28 cellular contexts compared by ENCODE assay signal in genomic region chr19:2557093-2557440, GRCh38.
DNase-seq lines count a peak whose midpoint lies in the region; ATAC-seq, FAIRE-seq and TF ChIP-seq lines count a peak whose summit lies in the region.
"Had no signal": no experiment of that assay in that cellular context is flagged by ENCODE, and none has a peak within 500 bp of the region (broad histone marks: within the 10 kb centered on the region; RNA-seq: fewer than 3 reads in every experiment).

No MANE protein-coding gene starts in this region.

- POLR2A ChIA-PET in Caco-2 (lab: Charles Lee) = interaction anchor here (0.5 to 1.5 kb wide), 3 partner anchors 15 to 81 kb away, joined by 3 to 4 read pairs (median 4); partner anchors contain the start of gene GADD45B
- POLR2A ChIA-PET in H1 (lab: Charles Lee; ENCODE audit: partially characterized antibody) = interaction anchor here (0.7 to 2.7 kb wide), 5 partner anchors 13 to 119 kb away, joined by 3 to 12 read pairs (median 4); partner anchors contain the start of gene GADD45B

- no peaks in the 10 kb centered on the region for H3K27me3 Mint-ChIP-seq in Caco-2 (ENCODE audit: insufficient read depth, unreplicated experiment)
- H3K27me3 Mint-ChIP-seq: activated CD4-positive, alpha-beta T cell treated with anti-CD3 and anti-CD28 coated beads, Interleukin-2, amount 10 ng/mL, durations not matched to agents 7 days and 5 days; CD4-positive, CD25-positive, alpha-beta regulatory T cell had no signal

- TF ChIP-seq CTCF in Caco-2 (IDR thresholded peaks at IDR 0.05; ENCODE audit: insufficient read depth in 1 of 2, low read depth in 1 of 2, low read length in 1 of 2, severe bottlenecking in 1 of 2, unreplicated experiment in 1 of 2) = no peak
- TF ChIP-seq CTCF in H1 (IDR thresholded peaks at IDR 0.05; ENCODE audit: control extremely low read depth in 1 of 3, insufficient read depth in 1 of 3, low read depth in 1 of 3, low read length in 3 of 3) = no peak

- H3K4me3 Mint-ChIP-seq in Caco-2 (ENCODE audit: unreplicated experiment) = no peak overlapping the region
- H3K4me3 Mint-ChIP-seq: activated CD4-positive, alpha-beta T cell treated with anti-CD3 and anti-CD28 coated beads, Interleukin-2, amount 10 ng/mL, durations not matched to agents 7 days and 5 days had no signal

- H2BK15ac ChIP-seq in H1 (ENCODE audit: low read length) (peak overlapping the region; percentile 53; the same call in 1 of the 2 replicates), neuronal stem cell (ENCODE audit: low read length) (no peak overlapping the region)

- H3K4me3 ChIP-seq in BLaER1 = no peak overlapping the region
- no peak overlapping the region for H3K4me3 ChIP-seq in Caco-2 (ENCODE audit: low read depth, low read length)
- no peak overlapping the region for H3K4me3 ChIP-seq in H1 (ENCODE audit: extremely low read depth in 1 of 4, insufficient read depth in 2 of 4, low read depth in 3 of 4, low read length in 4 of 4)
- H3K4me3 ChIP-seq in neuronal stem cell (ENCODE audit: low read length in 2 of 2) = peak overlapping the region in 1 of 2 donors; percentile 70
- H3K4me3 ChIP-seq: ascending aorta, ovary, right atrium auricular region had no signal

- H2BK20ac ChIP-seq in H1 (ENCODE audit: low read length) = 0 out of 2 replicates have a peak overlapping the region, but pooled peaks have one; percentile 40

- peak overlapping the region; percentile 58 for H3K4me2 ChIP-seq in BLaER1
- H3K4me2 ChIP-seq in H1 (ENCODE audit: insufficient read depth in 1 of 2, low read depth in 2 of 2, low read length in 2 of 2) = no peak overlapping the region
- no peak overlapping the region for H3K4me2 ChIP-seq in neuronal stem cell (ENCODE audit: insufficient read depth, low read length, poor library complexity, severe bottlenecking)

- no peak overlapping the region; the same call in 1 of the 2 replicates for H4K8ac ChIP-seq in H1 (ENCODE audit: extremely low read depth, insufficient read depth, low read length)
- H4K8ac ChIP-seq in neuronal stem cell (ENCODE audit: low read depth, low read length) = peak overlapping the region; percentile 83

- H3K4me1 Mint-ChIP-seq in Caco-2 (ENCODE audit: low read depth, unreplicated experiment) = peaks cover 9% of the 10 kb centered on the region

- no peak for TF ChIP-seq RAD21 in H1 (IDR thresholded peaks at IDR 0.05 in 1 of 2, conservative IDR thresholded peaks at IDR 0.05 in 1 of 2; ENCODE audit: low read depth in 2 of 2, low read length in 2 of 2)

- H2BK12ac ChIP-seq in H1 (ENCODE audit: low read depth, low read length) = peak overlapping the region; percentile 90; the same call in 1 of the 2 replicates
- H2BK12ac ChIP-seq in neuronal stem cell (ENCODE audit: low read length) = peak overlapping the region; percentile 64

- H3K27me3 ChIP-seq in BLaER1 (no peaks in the 10 kb centered on the region), Caco-2 (replicated peaks; ENCODE audit: control insufficient read depth, insufficient read depth, low read length) (no peaks in the 10 kb centered on the region), H1 (replicated peaks in 1 of 4; ENCODE audit: control insufficient read depth in 3 of 4, extremely low read depth in 1 of 4, insufficient read depth in 3 of 4, low read length in 3 of 4) (no peaks in the 10 kb centered on the region), neuronal stem cell (ENCODE audit: control insufficient read depth in 3 of 3, insufficient read depth in 3 of 3, low read depth in 1 of 3, low read length in 3 of 3) (peaks cover 0 to 2% (median 0%) of the 10 kb centered on the region in 3 experiments)
- H3K27me3 ChIP-seq: ascending aorta, ovary, right atrium auricular region had no signal

- H3K79me1 ChIP-seq in H1 (ENCODE audit: low read depth, low read length) (no peaks in the 10 kb centered on the region), neuronal stem cell (ENCODE audit: low read depth, low read length) (no peaks in the 10 kb centered on the region)

- TF ChIP-seq EP300 in H1 (IDR thresholded peaks at IDR 0.05; ENCODE audit: borderline replicate concordance in 1 of 2, low read depth in 2 of 2, low read length in 2 of 2) = no peak

- H4K91ac ChIP-seq in H1 (replicated peaks; ENCODE audit: insufficient read length, low read length) (peak overlapping the region; percentile 68), neuronal stem cell (ENCODE audit: low read depth, low read length, poor library complexity) (peak overlapping the region; percentile 82)

- no peaks in the 10 kb centered on the region; the same call in 1 of the 2 replicates for H3K23me2 ChIP-seq in H1 (ENCODE audit: low read depth, low read length)

- no peak overlapping the region for H3K56ac ChIP-seq in H1 (replicated peaks; ENCODE audit: insufficient read length, low read depth, low read length)

- intact Hi-C loops in Caco-2 (cut with micrococcal nuclease; ENCODE audit: unreplicated experiment) = no loop called here

- 90% methylated on average over 17 of the region's 17 CpGs; no CpG with 5 or more reads in 1 of the 2 experiments for WGBS in H1 (ENCODE audit: extremely low coverage in 1 of 2, insufficient coverage in 1 of 2, insufficient read length in 1 of 2, insufficient replicate concordance in 2 of 2, low coverage in 1 of 2, low lambda C conversion rate in 2 of 2, missing lambda C conversion rate in 1 of 2), 2 experiments
- no CpG with 5 or more reads among the region's 17 CpGs for WGBS in neuronal stem cell (ENCODE audit: extremely low coverage in 2 of 2, insufficient read length in 2 of 2, insufficient replicate concordance in 1 of 2), 2 donors

- H2BK5ac ChIP-seq in H1 (ENCODE audit: low read depth, low read length) = peak overlapping the region; percentile 85; the same call in 1 of the 2 replicates
- H2BK5ac ChIP-seq in neuronal stem cell (ENCODE audit: low read length) = peak overlapping the region; percentile 54

- no peak overlapping the region for H3K14ac ChIP-seq in H1 (ENCODE audit: insufficient read length)
- peak overlapping the region; percentile 58 for H3K14ac ChIP-seq in neuronal stem cell (ENCODE audit: low read length)

- H3K4ac ChIP-seq in H1 (replicated peaks; ENCODE audit: insufficient read length, low read depth, low read length) = peak overlapping the region; percentile 80
- no peak overlapping the region for H3K4ac ChIP-seq in neuronal stem cell (ENCODE audit: low read length)

- H3K27ac ChIP-seq in BLaER1 (no peak overlapping the region), H1 (ENCODE audit: low read depth, low read length) (no peak overlapping the region), neuronal stem cell (replicated peaks; ENCODE audit: low read length) (peak overlapping the region; percentile 35)
- H3K27ac ChIP-seq: ascending aorta, ovary, right atrium auricular region had no signal

- H3K9me3 ChIP-seq in BLaER1 (no peaks in the 10 kb centered on the region), Caco-2 (no peaks in the 10 kb centered on the region), H1 (ENCODE audit: insufficient read depth in 2 of 2, low read depth in 1 of 2, low read length in 1 of 2) (no peaks in the 10 kb centered on the region), neuronal stem cell (replicated peaks in 1 of 2; ENCODE audit: control insufficient read depth in 2 of 2, insufficient read depth in 1 of 2, low read depth in 1 of 2, low read length in 2 of 2) (peaks cover 0 to 3% of the 10 kb centered on the region in 2 donors)
- H3K9me3 ChIP-seq: ascending aorta, ovary, right atrium auricular region had no signal

- peak overlapping the region; percentile 75; the same call in 1 of the 2 replicates for H3K18ac ChIP-seq in H1 (ENCODE audit: extremely low read depth, low read length)
- H3K18ac ChIP-seq in neuronal stem cell (ENCODE audit: low read length) = peak overlapping the region; percentile 95

- no peaks in the 10 kb centered on the region for H3K9me3 Mint-ChIP-seq in Caco-2 (ENCODE audit: unreplicated experiment)
- H3K9me3 Mint-ChIP-seq: activated CD4-positive, alpha-beta T cell treated with anti-CD3 and anti-CD28 coated beads, Interleukin-2, amount 10 ng/mL, durations not matched to agents 7 days and 5 days; activated naive CD4-positive, alpha-beta T cell treated with anti-CD3 and anti-CD28 coated beads, Interleukin-2, amount 50 U/mL, for 72 hours; CD4-positive, CD25-positive, alpha-beta regulatory T cell had no signal

- peaks cover 5% of the 10 kb centered on the region for H3K36me3 Mint-ChIP-seq in Caco-2 (ENCODE audit: insufficient read depth, unreplicated experiment)
- H3K36me3 Mint-ChIP-seq: activated naive CD4-positive, alpha-beta T cell treated with anti-CD3 and anti-CD28 coated beads, Interleukin-2, amount 50 U/mL, for 72 hours; CD4-positive, CD25-positive, alpha-beta regulatory T cell had no signal

- BruUV-seq in Caco-2 (replicated peaks; lab: Mats Ljungman, UMichigan) = no TSS peak

- no peak overlapping the region for H2AFZ ChIP-seq in H1 (ENCODE audit: low read length)
- H2AFZ ChIP-seq in neuronal stem cell (ENCODE audit: low read length) = no peak overlapping the region

- no peak for TF ChIP-seq POLR2A in H1 (IDR thresholded peaks at IDR 0.05; ENCODE audit: control extremely low read depth in 1 of 2, low read depth in 2 of 2, low read length in 2 of 2)

- no peaks in the 10 kb centered on the region for H3K79me2 ChIP-seq in H1 (ENCODE audit: control insufficient read depth in 1 of 2, insufficient read depth in 2 of 2, low read length in 2 of 2)

- H4K20me1 ChIP-seq in BLaER1 (peaks cover 92% of the 10 kb centered on the region), H1 (replicated peaks in 1 of 2; ENCODE audit: control insufficient read depth in 1 of 2, insufficient read depth in 2 of 2, low read length in 2 of 2) (peaks cover 0 to 4% of the 10 kb centered on the region in 2 experiments)

- no peak overlapping the region; the same call in 1 of the 2 replicates for H2AK5ac ChIP-seq in H1 (ENCODE audit: low read depth, low read length)
- peak overlapping the region; percentile 99 for H2AK5ac ChIP-seq in neuronal stem cell (ENCODE audit: low read depth, low read length)

- ATAC-seq in GM21367 (IDR thresholded peaks at IDR 0.05; ENCODE audit: unreplicated experiment) = no peak
- ATAC-seq: activated naive CD4-positive, alpha-beta T cell treated with anti-CD3 and anti-CD28 coated beads, Interleukin-2, amount 50 U/mL, for 72 hours; stimulated activated naive CD8-positive, alpha-beta T cell treated with anti-CD3 and anti-CD28 coated beads, Interleukin-15, Interleukin-2, amounts not matched to agents 100 U/mL and 50 U/mL, for 24 hours had no signal

- DNase-seq in Caco-2 (no peak), H1 (ENCODE audit: low read depth in 1 of 2, low spot score in 2 of 2) (no peak), neuronal stem cell (ENCODE audit: low spot score) (no peak), cerebellum (ENCODE audit: low spot score) (no peak), NCI-H446 (lab: John Stamatoyannopoulos, UW) (no peak)
- DNase-seq in stimulated activated CD4-positive, alpha-beta T cell treated with anti-CD3 and anti-CD28 coated beads, Interleukin-2, amount 100 ng/mL, for 48 hours = no peak
- DNase-seq: activated CD4-positive, alpha-beta T cell treated with anti-CD3 and anti-CD28 coated beads, Interleukin-2, amount 10 ng/mL, durations not matched to agents 7 days and 5 days; activated CD8-positive, alpha-beta memory T cell treated with anti-CD3 and anti-CD28 coated beads, Interleukin-2, amount 50 U/mL, for 4 hours; caudate nucleus; CD4-positive, CD25-positive, alpha-beta regulatory T cell; dermis blood vessel endothelial cell; DMS 273 treated with DMSO at 0.1 percent for 48 hours; Karpas-422; kidney glomerular epithelial cell; mesenchymal stem cell; NCI-H1694; NCI-H2171 treated with DMSO at 0.1 percent for 48 hours; NCI-H526; stimulated activated CD4-positive, alpha-beta T cell treated with anti-CD3 and anti-CD28 coated beads, Interleukin-12 subunit alpha, Interleukin-12 subunit beta, amount 100 ng/mL, for 4 hours; stimulated activated CD4-positive, alpha-beta T cell treated with anti-CD3 and anti-CD28 coated beads, Interleukin-4, amount 100 ng/mL, for 4 hours; stimulated activated naive CD8-positive, alpha-beta T cell treated with anti-CD3 and anti-CD28 coated beads, Interleukin-15, Interleukin-2, amounts not matched to agents 100 U/mL and 50 U/mL, for 24 hours; T-helper 2 cell had no signal

- H3K27ac Mint-ChIP-seq in Caco-2 (ENCODE audit: unreplicated experiment) = peak overlapping the region; percentile 15
- H3K27ac Mint-ChIP-seq: activated CD4-positive, alpha-beta T cell treated with anti-CD3 and anti-CD28 coated beads, Interleukin-2, amount 10 ng/mL, durations not matched to agents 7 days and 5 days; activated naive CD4-positive, alpha-beta T cell treated with anti-CD3 and anti-CD28 coated beads, Interleukin-2, amount 50 U/mL, for 72 hours had no signal

- H3K23ac ChIP-seq in H1 (ENCODE audit: insufficient read length) (no peak overlapping the region), neuronal stem cell (ENCODE audit: low read depth, low read length, poor library complexity) (peak overlapping the region; percentile 92)

- no peak overlapping the region for H2BK120ac ChIP-seq in H1 (replicated peaks; ENCODE audit: low read depth, low read length)
- no peak overlapping the region for H2BK120ac ChIP-seq in neuronal stem cell (ENCODE audit: low read depth, low read length)

- H4K5ac ChIP-seq in H1 (ENCODE audit: insufficient read length, low read depth, low read length) = no peak overlapping the region

- CTCF ChIA-PET in Caco-2 (lab: Charles Lee) (interaction anchor here (0.9 to 1.2 kb wide), 2 partner anchors 22 to 54 kb away, joined by 3 read pairs; no protein-coding TSS in a partner anchor), H1 (lab: Charles Lee; ENCODE audit: partially characterized antibody) (interaction anchor here (0.8 kb wide), 1 partner anchor 22 kb away, joined by 4 read pairs; no protein-coding TSS in a partner anchor)

- H3K9ac ChIP-seq in BLaER1 = no peak overlapping the region
- no peak overlapping the region for H3K9ac ChIP-seq in H1 (replicated peaks in 1 of 4; ENCODE audit: extremely low read depth in 1 of 4, low read depth in 3 of 4, low read length in 3 of 4)
- H3K9ac ChIP-seq in neuronal stem cell (ENCODE audit: low read depth, low read length, poor library complexity) = peak overlapping the region; percentile 65

- no peak for FAIRE-seq in H1 (lab: Jason Lieb, UNC)

- H3K4me1 ChIP-seq in BLaER1 (peaks cover 86% of the 10 kb centered on the region), Caco-2 (peaks cover 19% of the 10 kb centered on the region), H1 (replicated peaks in 1 of 4; ENCODE audit: control insufficient read depth in 3 of 4, insufficient read depth in 4 of 4, low read length in 3 of 4) (peaks cover 0 to 6% (median under 1%) of the 10 kb centered on the region in 4 experiments; a peak in 1 of 7 replicates), neuronal stem cell (ENCODE audit: control insufficient read depth in 2 of 2, insufficient read depth in 1 of 2, low read depth in 1 of 2, low read length in 2 of 2) (peaks cover 17 to 18% of the 10 kb centered on the region in 2 donors)

- H3K36me3 ChIP-seq in BLaER1 (peaks cover 42% of the 10 kb centered on the region; the same call in 1 of the 2 replicates), Caco-2 (ENCODE audit: control insufficient read depth, insufficient read depth, low read length) (no peaks in the 10 kb centered on the region), H1 (ENCODE audit: control insufficient read depth in 2 of 4, insufficient read depth in 4 of 4, low read length in 3 of 4) (no peaks in the 10 kb centered on the region), neuronal stem cell (replicated peaks in 1 of 2; ENCODE audit: control insufficient read depth in 2 of 2, insufficient read depth in 2 of 2, low read length in 2 of 2) (peaks cover 0 to 3% of the 10 kb centered on the region in 2 donors)
- H3K36me3 ChIP-seq: ascending aorta, ovary, right atrium auricular region had no signal
